30 cellular contexts compared by ENCODE assay signal in the genomic region with DNA sequence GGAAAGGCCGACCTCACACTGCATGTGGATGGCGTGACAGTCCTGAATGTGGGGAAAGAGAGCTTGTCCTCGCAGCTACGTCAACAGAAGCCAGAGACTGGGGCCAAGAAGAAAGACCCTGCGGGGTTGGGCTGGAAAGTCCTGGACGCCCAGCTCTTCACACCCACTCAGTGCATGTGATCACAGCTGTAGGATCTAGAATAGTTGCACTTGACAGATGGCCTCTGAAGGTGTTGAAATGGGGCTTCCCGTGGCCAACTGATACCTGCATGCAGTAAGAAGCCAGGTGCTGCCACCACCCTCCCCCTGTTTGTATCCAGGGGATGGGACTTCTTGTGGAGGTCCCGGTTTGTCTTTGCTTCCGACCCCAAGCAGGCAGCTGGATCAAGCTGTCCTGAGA. TPM values are rescaled to one million over a fixed set of nuclear protein-coding genes. Genes with fewer than 3 reads are reported as not detected.
DNase-seq lines count a peak whose midpoint lies in the region; ATAC-seq and TF ChIP-seq lines count a peak whose summit lies in the region.
"Had no signal": no experiment of that assay in that cellular context is flagged by ENCODE, and none has a peak within 500 bp of the region (broad histone marks: within the 10 kb centered on the region; RNA-seq: fewer than 3 reads in every experiment).

No MANE protein-coding gene starts in this region.

- H3K9me3 ChIP-seq in endodermal cell (ENCODE audit: control insufficient read depth, low read length) = no peaks in the 10 kb centered on the region
- H3K9me3 ChIP-seq: BE2C, MG63 had no signal

- H3K4me1 Mint-ChIP-seq in endodermal cell = no peaks in the 10 kb centered on the region
- H3K4me1 Mint-ChIP-seq: GM23338 had no signal

- H3K36me3 ChIP-seq in endodermal cell (ENCODE audit: control insufficient read depth, insufficient read depth, low read length) = no peaks in the 10 kb centered on the region
- H3K36me3 ChIP-seq: BE2C, MG63 had no signal

- no peak for TF ChIP-seq CTCF in GM13977 (IDR thresholded peaks at IDR 0.05; ENCODE audit: extremely low read depth, insufficient read depth, missing control alignments)
- no peak for TF ChIP-seq CTCF in endodermal cell (conservative IDR thresholded peaks at IDR 0.05)

- H3K4me3 Mint-ChIP-seq in endodermal cell = no peak overlapping the region
- H3K4me3 Mint-ChIP-seq: CD14-positive monocyte; CD8-positive, alpha-beta memory T cell; GM23338; H9; T-helper 1 cell treated with Interleukin-12 subunit alpha and Interleukin-12 subunit beta and Interleukin-4 antibody, amounts not matched to agents 30 μg/mL and 1 μg/mL, for 36 hours had no signal

- no peaks in the 10 kb centered on the region for H3K36me3 Mint-ChIP-seq in endodermal cell (ENCODE audit: low read depth)
- H3K36me3 Mint-ChIP-seq: CD14-positive monocyte; CD8-positive, alpha-beta memory T cell had no signal

- H3K9ac ChIP-seq in endodermal cell (ENCODE audit: extremely low read depth, low read length, poor library complexity, severe bottlenecking) = no peak overlapping the region

- H3K27ac Mint-ChIP-seq in endodermal cell = no peak overlapping the region
- H3K27ac Mint-ChIP-seq: CD8-positive, alpha-beta memory T cell; GM23338; T-helper 1 cell treated with Interleukin-12 subunit alpha and Interleukin-12 subunit beta and Interleukin-4 antibody, amounts not matched to agents 30 μg/mL and 1 μg/mL, for 36 hours had no signal

- H3K27ac ChIP-seq in endodermal cell (ENCODE audit: low read depth, low read length) = no peak overlapping the region
- H3K27ac ChIP-seq: 22Rv1, RWPE1, SK-N-MC had no signal

- no peaks in the 10 kb centered on the region for H3K9me3 Mint-ChIP-seq in endodermal cell
- H3K9me3 Mint-ChIP-seq: CD8-positive, alpha-beta memory T cell; GM23338; H9; T-helper 1 cell treated with Interleukin-12 subunit alpha and Interleukin-12 subunit beta and Interleukin-4 antibody, amounts not matched to agents 30 μg/mL and 1 μg/mL, for 36 hours had no signal

- no peaks in the 10 kb centered on the region for H3K27me3 ChIP-seq in endodermal cell (ENCODE audit: control insufficient read depth, insufficient read depth, low read length, poor library complexity, severe bottlenecking)
- H3K27me3 ChIP-seq: MG63 had no signal

- WGBS in endodermal cell (ENCODE audit: insufficient coverage in 1 of 2, insufficient read length in 1 of 2), 2 experiments = 88 to 100% methylated on average over 1 to 9 of the region's 9 CpGs

- no peaks in the 10 kb centered on the region for H3K4me1 ChIP-seq in endodermal cell (ENCODE audit: control insufficient read depth, insufficient read depth, low read length)
- H3K4me1 ChIP-seq: BE2C had no signal

- ATAC-seq in HG02588 (IDR thresholded peaks at IDR 0.05; ENCODE audit: unreplicated experiment) = peak; percentile 49
- ATAC-seq: GM23338 had no signal

- DNase-seq in DMS 273 (lab: John Stamatoyannopoulos, UW; ENCODE audit: unreplicated experiment) (peak; percentile 22), DMS 273 treated with DMSO at 0.1 percent for 48 hours (lab: John Stamatoyannopoulos, UW) (no peak), GM13977 (ENCODE audit: low spot score) (peak; percentile 43), SHP77 treated with DMSO at 0.1 percent for 48 hours (lab: John Stamatoyannopoulos, UW) (peak; percentile 29), HUDEP-2 (lab: John Stamatoyannopoulos, UW; ENCODE audit: unreplicated experiment in 76 of 76) (no peak), endodermal cell (no peak)
- DNase-seq in activated CD4-positive, alpha-beta T cell treated with anti-CD3 and anti-CD28 coated beads for 48 hours = no peak
- DNase-seq: ACHN; BE2C; CD8-positive, alpha-beta memory T cell; H9; IMR-90; KG1; MG63; NCI-H1105 treated with DMSO at 0.1 percent for 48 hours; NCI-H146; NCI-H1930; NCI-H2227 treated with DMSO at 0.1 percent for 48 hours; NCI-H524; NCI-H82; SIG-M5 had no signal

- no peak overlapping the region for H3K4me3 ChIP-seq in endodermal cell (ENCODE audit: low read length)
- H3K4me3 ChIP-seq: GM23338, MG63, SK-N-MC had no signal

- in situ Hi-C loops in GM13977 (cut with MboI; ENCODE audit: low pct_unique_long_range_greater_than_20kb, low sequenced_read_pairs, unreplicated experiment) = loop anchor here (10.0 kb wide), 1 partner anchor 141 kb away; no protein-coding TSS in a partner anchor

- H3K27me3 Mint-ChIP-seq in endodermal cell (ENCODE audit: insufficient read depth) = no peaks in the 10 kb centered on the region

RNA-seq across cellular contexts. Expression of a gene that starts 34.1 kb away (rescaled TPM):
- total RNA-seq in endodermal cell = not detected
- not detected for polyA plus RNA-seq in endodermal cell (2013, experiment 1 of 2)
- not detected for polyA plus RNA-seq in endodermal cell (2013, experiment 2 of 2)
- total RNA-seq: CD8-positive, alpha-beta memory T cell; Daoy; G401; GM23338; H9; IMR-90 had no signal
- polyA plus RNA-seq: CD14-positive monocyte; CD8-positive, alpha-beta memory T cell; GM23338; IMR-90 had no signal

Comparison
In these comparisons a context has a peak if more than half of its experiments do, and no peak if none do; other contexts are left out.
1. DNase-seq: peak in DMS 273 (single experiment), GM13977 (single experiment) and SHP77 treated with DMSO at 0.1 percent for 48 hours (single experiment); none in DMS 273 treated with DMSO at 0.1 percent for 48 hours (single experiment), HUDEP-2 (0 of 76), endodermal cell (single experiment) and activated CD4-positive, alpha-beta T cell treated with anti-CD3 and anti-CD28 coated beads for 48 hours (single experiment).